Comparison of ENCODE assay signal across 8 cellular contexts in genomic region chr6:8064638-8065518, GRCh38. TPM values are rescaled to one million over a fixed set of nuclear protein-coding genes. Genes with fewer than 3 reads are reported as not detected.
DNase-seq lines count a peak whose midpoint lies in the region; ATAC-seq lines count a peak whose summit lies in the region.

No MANE protein-coding gene starts in this region.

- H3K9me3 Mint-ChIP-seq in immature natural killer cell = no peaks in the 10 kb centered on the region

- ATAC-seq in GM18517 (IDR thresholded peaks at IDR 0.05; ENCODE audit: unreplicated experiment) = no peak
- ATAC-seq in GM18907 (IDR thresholded peaks at IDR 0.05; ENCODE audit: unreplicated experiment) = no peak

- peaks cover 24 to 36% of the 10 kb centered on the region in 2 donors for H3K4me1 Mint-ChIP-seq in immature natural killer cell

- H3K4me3 Mint-ChIP-seq in immature natural killer cell = peak overlapping the region; percentile 91 to 94 (median 94)

- H3K27me3 Mint-ChIP-seq in immature natural killer cell (ENCODE audit: low read depth in 3 of 3) = peaks cover 3 to 14% (median 5%) of the 10 kb centered on the region in 3 donors

- peaks cover 5% of the 10 kb centered on the region in 3 donors for H3K36me3 Mint-ChIP-seq in immature natural killer cell

- H3K27ac ChIP-seq in substantia nigra (ENCODE audit: low read depth, low read length, poor library complexity, severe bottlenecking) = peak overlapping the region; percentile 89

- peak overlapping the region; percentile 91 to 98 (median 98) for H3K27ac Mint-ChIP-seq in immature natural killer cell

- DNase-seq in stimulated activated CD4-positive, alpha-beta T cell treated with anti-CD3 and anti-CD28 coated beads, Interleukin-15, amount 100 ng/mL, for 24 hours = peak; percentile 22
- DNase-seq in stimulated activated CD4-positive, alpha-beta T cell treated with anti-CD3 and anti-CD28 coated beads, Interleukin-4, amount 100 ng/mL, for 24 hours = no peak
- peak; percentile 45 to 47 for DNase-seq in activated T-cell treated with anti-CD3 and anti-CD28 coated beads, Interleukin-2, amount 50 U/mL, for 48 hours
- DNase-seq in immature natural killer cell = no peak
- peak in 1 of 49 donors; percentile 5 for DNase-seq in substantia nigra (lab: John Stamatoyannopoulos, UW)
- DNase-seq in NCI-H187 (lab: John Stamatoyannopoulos, UW) = no peak

RNA-seq across cellular contexts. Expression of gene BLOC1S5, which starts 0.7 kb away (rescaled TPM):
- 10 to 100 TPM; 23.6 to 42.9 (median 29.7) TPM for polyA plus RNA-seq in immature natural killer cell

RNA-seq across cellular contexts. Expression of gene EEF1E1, which starts 37.5 kb away (rescaled TPM):
- 10 to 100 TPM; 34.2 to 94.0 (median 40.7) TPM for polyA plus RNA-seq in immature natural killer cell

Comparison
In these comparisons a context has a peak if more than half of its experiments do, and no peak if none do; other contexts are left out.
1. DNase-seq: peak in stimulated activated CD4-positive, alpha-beta T cell treated with anti-CD3 and anti-CD28 coated beads, Interleukin-15, amount 100 ng/mL, for 24 hours (single experiment) and activated T-cell treated with anti-CD3 and anti-CD28 coated beads, Interleukin-2, amount 50 U/mL, for 48 hours (2 of 2); none in stimulated activated CD4-positive, alpha-beta T cell treated with anti-CD3 and anti-CD28 coated beads, Interleukin-4, amount 100 ng/mL, for 24 hours (single experiment), immature natural killer cell (0 of 3) and NCI-H187 (0 of 2).